2 cellular contexts compared by ENCODE assay signal in genomic region chr3:102473648-102474047, GRCh38.
A peak's percentile ranks its signal among the peaks of the same experiment; 100 is the strongest.
TF ChIP-seq lines count a peak whose summit lies in the region.

No MANE protein-coding gene starts in this region.

TF ChIP-seq in HepG2, 621 proteins besides CTCF, POLR2A, EP300 and RAD21 (continued from another document):
- no peak for TF ChIP-seq SMAD9 (CRISPR knock-in tag; IDR thresholded peaks at IDR 0.05)
- TF ChIP-seq RERE (CRISPR knock-in tag; IDR thresholded peaks at IDR 0.05; ENCODE audit: low read depth): no peak

TF ChIP-seq in A549, 52 proteins besides CTCF, POLR2A, EP300 and RAD21 (continued from another document):
- TF ChIP-seq MAX (IDR thresholded peaks at IDR 0.05): no peak
- TF ChIP-seq MAFK (IDR thresholded peaks at IDR 0.05; ENCODE audit: partially characterized antibody): peak; percentile 20
